In the genomic region with DNA sequence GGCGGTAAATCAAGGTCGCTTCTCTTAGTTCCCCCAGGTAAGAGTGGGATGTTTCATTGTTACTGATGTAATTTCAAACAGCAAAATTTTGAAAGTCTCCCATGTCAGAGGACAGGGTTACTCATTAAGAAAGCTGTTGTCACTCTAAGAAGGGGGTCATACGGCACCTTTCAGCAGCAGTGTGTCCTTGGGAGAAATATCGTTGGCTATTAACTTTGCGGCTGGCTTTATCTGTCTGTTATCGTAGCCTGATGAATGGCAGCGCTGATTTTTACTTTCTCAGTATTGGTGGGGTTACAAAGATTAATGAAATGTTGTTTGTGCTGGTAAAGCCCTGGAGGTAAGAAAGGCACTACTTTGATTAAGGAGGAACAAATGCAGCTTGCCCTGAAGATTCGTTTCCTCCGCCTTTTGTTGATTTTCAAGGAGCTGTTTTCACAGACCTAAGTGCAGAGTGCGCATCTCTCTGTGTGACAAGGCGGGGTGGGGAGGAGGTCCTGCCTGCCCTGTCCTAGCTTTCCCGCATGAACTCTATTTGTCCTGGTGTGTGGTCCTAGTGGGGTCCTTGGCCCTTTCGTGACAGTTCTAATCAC, we compare ENCODE assay signal across 9 cellular contexts. TPM values are rescaled to one million over a fixed set of nuclear protein-coding genes. Genes with fewer than 3 reads are reported as not detected.
DNase-seq lines count a peak whose midpoint lies in the region; TF ChIP-seq lines count a peak whose summit lies in the region.
"Had no signal": no experiment of that assay in that cellular context is flagged by ENCODE, and none has a peak within 500 bp of the region (broad histone marks: within the 10 kb centered on the region; RNA-seq: fewer than 3 reads in every experiment).

No MANE protein-coding gene starts in this region.

- WGBS in suprapubic skin: 32% methylated on average over 11 of the region's 13 CpGs

- H3K4me3 ChIP-seq in WI38 (ENCODE audit: low read depth, low read length) (peak overlapping the region; percentile 28), iPS-18c (ENCODE audit: insufficient read depth, low read depth, low read length) (peak overlapping the region; percentile 48; the same call in 1 of the 2 replicates), suprapubic skin (peak overlapping the region; percentile 33)

- peaks cover 60% of the 10 kb centered on the region for H3K27me3 ChIP-seq in suprapubic skin

- TF ChIP-seq CTCF in WI38 (IDR thresholded peaks at IDR 0.05; ENCODE audit: low read depth, low read length) (no peak), suprapubic skin (IDR thresholded peaks at IDR 0.05) (no peak)

- DNase-seq in NCI-H524 (lab: John Stamatoyannopoulos, UW): peak; percentile 47 to 58
- DNase-seq in NCI-H524 treated with DMSO at 0.1 percent for 48 hours (lab: John Stamatoyannopoulos, UW): no peak
- DNase-seq in suprapubic skin (ENCODE audit: low spot score in 2 of 2): no peak
- no peak for DNase-seq in NCI-H2196 (lab: John Stamatoyannopoulos, UW; ENCODE audit: unreplicated experiment)
- DNase-seq in islet precursor cell: no peak
- DNase-seq in stimulated activated CD4-positive, alpha-beta T cell treated with anti-CD3 and anti-CD28 coated beads, Interleukin-4, amount 100 ng/mL, for 24 hours: no peak
- DNase-seq: T-helper 9 cell had no signal

- TF ChIP-seq EP300 in suprapubic skin (IDR thresholded peaks at IDR 0.05): no peak

- no peak overlapping the region for H3K27ac ChIP-seq in suprapubic skin

- no peak for TF ChIP-seq POLR2A in suprapubic skin (IDR thresholded peaks at IDR 0.05)

- no peaks in the 10 kb centered on the region for H3K9me3 ChIP-seq in iPS-18c (ENCODE audit: control insufficient read depth, insufficient read depth, low read length)
- H3K9me3 ChIP-seq in suprapubic skin: no peaks in the 10 kb centered on the region

- H3K36me3 ChIP-seq in suprapubic skin: no peaks in the 10 kb centered on the region

- H3K4me1 ChIP-seq in suprapubic skin: peaks cover 11% of the 10 kb centered on the region

RNA-seq across cellular contexts. Expression of gene FBXO3, which starts 27.6 kb away (rescaled TPM):
- 10 to 100 TPM; 35.4 to 47.5 (median 44.3) TPM for total RNA-seq in suprapubic skin

Comparison
In these comparisons a context has a peak if more than half of its experiments do, and no peak if none do; other contexts are left out.
1. DNase-seq: peak in NCI-H524 (2 of 2); none in NCI-H524 treated with DMSO at 0.1 percent for 48 hours (single experiment), suprapubic skin (0 of 2), NCI-H2196 (single experiment), islet precursor cell (single experiment) and stimulated activated CD4-positive, alpha-beta T cell treated with anti-CD3 and anti-CD28 coated beads, Interleukin-4, amount 100 ng/mL, for 24 hours (single experiment).
2. Peak in every context shown above with its lines, with median percentiles within 50 percentile points of each other: H3K4me3 ChIP-seq.